In the genomic region with DNA sequence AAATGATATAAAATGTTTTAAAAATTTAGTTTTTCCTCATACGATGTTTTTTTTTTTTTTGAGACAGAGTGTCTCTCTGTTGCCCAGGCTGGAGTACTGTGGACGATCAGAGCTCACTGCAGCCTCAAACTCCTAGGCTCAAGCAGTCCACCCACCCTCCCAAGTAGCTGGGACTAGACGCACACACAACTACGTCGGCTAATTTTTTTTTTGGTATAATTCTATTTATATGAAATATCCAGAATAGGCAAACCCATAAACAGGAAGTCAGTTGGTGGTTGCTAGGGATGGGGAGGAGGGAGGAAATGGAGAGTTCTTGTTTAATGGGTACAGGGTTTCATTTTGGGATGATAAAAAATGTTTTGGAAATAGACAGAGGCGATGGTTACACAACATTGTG, we compare ENCODE assay signal across 30 cellular contexts.
"Had no signal": no experiment of that assay in that cellular context is flagged by ENCODE, and none has a peak within 500 bp of the region (broad histone marks: within the 10 kb centered on the region; RNA-seq: fewer than 3 reads in every experiment).

No MANE protein-coding gene starts in this region.

- H3K36me3 ChIP-seq: esophagus squamous epithelium, pancreas, stomach, tibial nerve had no signal

- H3K4me2 ChIP-seq: smooth muscle cell had no signal

- H3K4me3 Mint-ChIP-seq: activated CD4-positive, alpha-beta memory T cell treated with anti-CD3 and anti-CD28 coated beads for 36 hours; activated CD4-positive, alpha-beta T cell treated with anti-CD3 and anti-CD28 coated beads, Interleukin-2, amount 10 ng/mL, durations not matched to agents 24 days and 14 days; activated T-helper 1 cell treated with anti-CD3 and anti-CD28 coated beads, Interleukin-12 subunit alpha, Interleukin-12 subunit beta, Interleukin-2, Interleukin-4 antibody, amounts not matched to agents 30 ng/mL and 10 ng/mL and 1 ng/mL, durations not matched to agents 14 hours and 24 hours and 36 hours; dendritic cell treated with granulocyte-macrophage colony-stimulating factor and Interleukin-4, amounts not matched to agents 40 ng/mL and 50 ng/mL, for 4 days; memory B cell; naive thymus-derived CD4-positive, alpha-beta T cell; stimulated activated naive B cell treated with anti-CD40 and anti-IgM and Interleukin-4, amounts not matched to agents 10 μg/mL and 1 μg/mL and 100 μg/mL, for 72 hours; T-helper 1 cell treated with Interleukin-12 subunit alpha and Interleukin-12 subunit beta and Interleukin-4 antibody, amounts not matched to agents 30 μg/mL and 1 μg/mL, for 36 hours had no signal

- H3K27ac ChIP-seq: epithelial cell of prostate, esophagus squamous epithelium, pancreas, psoas muscle, stomach had no signal

- ATAC-seq: naive thymus-derived CD4-positive, alpha-beta T cell; pancreas; psoas muscle; stimulated activated naive B cell treated with anti-CD40 and anti-IgM and Interleukin-4, amounts not matched to agents 10 μg/mL and 1 μg/mL and 100 μg/mL, for 72 hours had no signal

- FAIRE-seq: endometrium, frontal cortex, pancreas had no signal

- H3K27me3 ChIP-seq: esophagus squamous epithelium, pancreas, stomach, tibial nerve had no signal

- H3K27ac Mint-ChIP-seq: activated CD4-positive, alpha-beta memory T cell treated with anti-CD3 and anti-CD28 coated beads for 36 hours; activated CD4-positive, alpha-beta T cell treated with anti-CD3 and anti-CD28 coated beads, Interleukin-2, amount 10 ng/mL, durations not matched to agents 24 days and 14 days; activated T-helper 1 cell treated with anti-CD3 and anti-CD28 coated beads, Interleukin-12 subunit alpha, Interleukin-12 subunit beta, Interleukin-2, Interleukin-4 antibody, amounts not matched to agents 30 ng/mL and 10 ng/mL and 1 ng/mL, durations not matched to agents 14 hours and 24 hours and 36 hours; dendritic cell treated with granulocyte-macrophage colony-stimulating factor and Interleukin-4, amounts not matched to agents 40 ng/mL and 50 ng/mL, for 4 days; memory B cell; naive thymus-derived CD4-positive, alpha-beta T cell; stimulated activated naive B cell treated with anti-CD40 and anti-IgM and Interleukin-4, amounts not matched to agents 10 μg/mL and 1 μg/mL and 100 μg/mL, for 72 hours; T-helper 1 cell treated with Interleukin-12 subunit alpha and Interleukin-12 subunit beta and Interleukin-4 antibody, amounts not matched to agents 30 μg/mL and 1 μg/mL, for 36 hours had no signal

- H3K4me1 Mint-ChIP-seq: activated CD4-positive, alpha-beta T cell treated with anti-CD3 and anti-CD28 coated beads, Interleukin-2, amount 10 ng/mL, durations not matched to agents 24 days and 14 days had no signal

- H3K4me1 ChIP-seq: esophagus squamous epithelium, pancreas, psoas muscle, stomach had no signal

- H3K9me3 ChIP-seq: esophagus squamous epithelium, pancreas, psoas muscle, stomach, tibial nerve had no signal

- H3K27me3 Mint-ChIP-seq: activated CD4-positive, alpha-beta memory T cell treated with anti-CD3 and anti-CD28 coated beads for 36 hours; activated CD4-positive, alpha-beta T cell treated with anti-CD3 and anti-CD28 coated beads, Interleukin-2, amount 10 ng/mL, durations not matched to agents 24 days and 14 days; dendritic cell treated with granulocyte-macrophage colony-stimulating factor and Interleukin-4, amounts not matched to agents 40 ng/mL and 50 ng/mL, for 4 days; memory B cell; naive thymus-derived CD4-positive, alpha-beta T cell; stimulated activated naive B cell treated with anti-CD40 and anti-IgM and Interleukin-4, amounts not matched to agents 10 μg/mL and 1 μg/mL and 100 μg/mL, for 72 hours had no signal

- H3K4me3 ChIP-seq: esophagus squamous epithelium, pancreas, psoas muscle, smooth muscle cell, stomach, tibial nerve had no signal

- DNase-seq: activated CD4-positive, alpha-beta memory T cell treated with anti-CD3 and anti-CD28 coated beads for 36 hours; activated CD4-positive, alpha-beta T cell treated with anti-CD3 and anti-CD28 coated beads, Interleukin-2, amount 10 ng/mL, durations not matched to agents 24 days and 14 days; activated CD4-positive, CD25-positive, alpha-beta regulatory T cell treated with anti-CD3 and anti-CD28 coated beads, Interleukin-2, amount 50 U/mL, for 72 hours; activated CD8-positive, alpha-beta memory T cell treated with anti-CD3 and anti-CD28 coated beads, Interleukin-2, amount 50 U/mL, for 4 hours; activated effector memory CD4-positive, alpha-beta T cell treated with anti-CD3 and anti-CD28 coated beads, Interleukin-2, amount 50 U/mL, for 16 hours; activated naive CD4-positive, alpha-beta T cell treated with anti-CD3 and anti-CD28 coated beads, Interleukin-2, amount 50 U/mL, for 16 hours; activated T-cell treated with anti-CD3 and anti-CD28 coated beads, Interleukin-2, amount 50 U/mL, for 1 hour; amygdala; effector CD8-positive, alpha-beta T cell; esophagus squamous epithelium; islet precursor cell; midbrain; naive thymus-derived CD4-positive, alpha-beta T cell; pancreas; psoas muscle; stimulated activated CD4-positive, alpha-beta T cell treated with anti-CD3 and anti-CD28 coated beads, Interleukin-1b, Interleukin-23, amount 100 ng/mL, for 48 hours; stimulated activated CD4-positive, alpha-beta T cell treated with anti-CD3 and anti-CD28 coated beads, Interleukin-4, amount 100 ng/mL, for 4 hours; stimulated activated CD8-positive, alpha-beta memory T cell treated with anti-CD3 and anti-CD28 coated beads, Interleukin-4, amount 100 ng/mL, for 48 hours; stimulated activated naive B cell treated with anti-CD40 and anti-IgM and Interleukin-4, amounts not matched to agents 10 μg/mL and 1 μg/mL and 100 μg/mL, for 72 hours; stomach; T-helper 9 cell had no signal

- H3K9me3 Mint-ChIP-seq: memory B cell had no signal
